ENCODE assay signal across 14 cellular contexts in the genomic region with DNA sequence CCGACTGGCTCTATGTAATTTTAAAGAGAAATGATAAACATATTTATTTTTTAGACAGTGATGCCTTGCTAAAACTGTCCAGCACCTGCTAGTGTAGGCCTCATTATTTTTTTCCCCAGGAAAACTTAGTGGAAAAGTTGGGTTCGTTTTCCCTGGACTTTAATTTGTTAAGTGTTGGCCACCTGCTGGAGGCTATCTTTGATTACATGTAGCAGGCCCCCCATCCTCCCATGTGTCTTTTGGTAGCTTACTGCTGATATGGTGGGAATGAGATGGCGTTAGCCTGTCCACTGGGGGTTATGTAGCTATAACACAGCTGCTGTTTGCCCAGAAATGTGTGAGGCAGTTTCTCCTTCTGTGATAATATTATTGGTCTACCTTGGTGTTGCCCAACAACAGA.
DNase-seq lines count a peak whose midpoint lies in the region; ATAC-seq and TF ChIP-seq lines count a peak whose summit lies in the region.
"Had no signal": no experiment of that assay in that cellular context is flagged by ENCODE, and none has a peak within 500 bp of the region (broad histone marks: within the 10 kb centered on the region; RNA-seq: fewer than 3 reads in every experiment).

No MANE protein-coding gene starts in this region.

- H3K4me3 ChIP-seq in HCT116 (replicated peaks in 1 of 2; ENCODE audit: low read depth in 1 of 2, low read length in 2 of 2) (no peak overlapping the region), heart left ventricle (no peak overlapping the region)

- H3K36me3 ChIP-seq in HCT116 (ENCODE audit: control insufficient read depth in 1 of 2, insufficient read depth in 2 of 2, low read length in 2 of 2) (no peaks in the 10 kb centered on the region), heart left ventricle (no peaks in the 10 kb centered on the region)
- H3K36me3 ChIP-seq: BE2C had no signal

- no peak overlapping the region for H3K9ac ChIP-seq in HCT116 (ENCODE audit: low read length)

- CTCF ChIA-PET in HCT116 (lab: Charles Lee) (interaction anchor here (0.7 to 1.4 kb wide), 2 partner anchors 17 to 138 kb away, joined by 3 to 9 read pairs; no protein-coding TSS in a partner anchor), WTC11 (lab: Charles Lee) (interaction anchor here (0.6 to 1.4 kb wide), 6 partner anchors 10 to 264 kb away, joined by 3 to 8 read pairs (median 4); no protein-coding TSS in a partner anchor)

- peak; percentile 18; the same call in 1 of the 2 replicates for TF ChIP-seq RAD21 in HCT116 (IDR thresholded peaks at IDR 0.05; ENCODE audit: low read depth)

- WGBS in heart left ventricle, 4 donors, result 43 to 68% (median 49%) methylated on average over 3 of the region's 3 CpGs

- ATAC-seq in HCT116, result peak; percentile 75
- peak; percentile 46; the same call in 1 of the 2 replicates for ATAC-seq in WTC11
- no peak for ATAC-seq in heart left ventricle
- no peak for ATAC-seq in left colon

- no peaks in the 10 kb centered on the region for H3K9me2 ChIP-seq in HCT116 (ENCODE audit: insufficient read depth)

- POLR2A ChIA-PET in HCT116 (lab: Charles Lee), result no interaction called here
- POLR2A ChIA-PET in WTC11 (lab: Charles Lee), result no interaction called here

- no peak overlapping the region for H3K4me3 Mint-ChIP-seq in WTC11

- intact Hi-C loops in HCT116 (cut with micrococcal nuclease), result no loop called here
- intact Hi-C loops in heart left ventricle (cut with DNase I), result loop anchor here in 1 of 10 donors (10.0 kb wide), 1 partner anchor 121 kb away; no protein-coding TSS in a partner anchor
- intact Hi-C loops in left colon (cut with DNase I, micrococcal nuclease), result no loop called here

- H4K20me1 ChIP-seq in HCT116 (ENCODE audit: insufficient read depth), result no peaks in the 10 kb centered on the region

- H3K27ac ChIP-seq in HCT116 (ENCODE audit: low read depth, low read length) (no peak overlapping the region), heart left ventricle (no peak overlapping the region)

- no peaks in the 10 kb centered on the region for H3K4me1 ChIP-seq in HCT116 (ENCODE audit: control insufficient read depth in 1 of 2, insufficient read depth in 2 of 2, low read length in 2 of 2)
- H3K4me1 ChIP-seq in heart left ventricle, result no peaks in the 10 kb centered on the region
- H3K4me1 ChIP-seq: BE2C had no signal

- DNase-seq in HCT116 (ENCODE audit: low read depth, low spot score) (no peak), WTC11 (ENCODE audit: low spot score) (no peak), iPS-NIHi11 (ENCODE audit: low spot score) (peak; percentile 20), heart left ventricle (no peak), left colon (no peak), inferior parietal cortex (ENCODE audit: extremely low spot score) (no peak), T1000 (lab: John Stamatoyannopoulos, UW) (no peak)
- DNase-seq: BE2C, DMS79 treated with DMSO at 0.1 percent for 48 hours, Karpas-422, NCI-H1417, NCI-H187 treated with DMSO at 0.1 percent for 48 hours, NCI-H69 had no signal

- TF ChIP-seq POLR2A in HCT116 (IDR thresholded peaks at IDR 0.05; ENCODE audit: borderline replicate concordance, extremely low read depth, insufficient read depth, insufficient read length) (no peak), heart left ventricle (IDR thresholded peaks at IDR 0.05) (no peak)

- H3K9me3 ChIP-seq in HCT116 (ENCODE audit: control insufficient read depth in 1 of 2, insufficient read depth in 1 of 2, low read depth in 1 of 2, low read length in 2 of 2), result no peaks in the 10 kb centered on the region
- no peaks in the 10 kb centered on the region for H3K9me3 ChIP-seq in heart left ventricle
- H3K9me3 ChIP-seq: BE2C had no signal

- H3K9me3 Mint-ChIP-seq in WTC11, result no peaks in the 10 kb centered on the region

- H3K27ac Mint-ChIP-seq in WTC11, result no peak overlapping the region

- H3K27me3 ChIP-seq in HCT116 (ENCODE audit: insufficient read depth, low read length), result peaks cover 70% of the 10 kb centered on the region
- peaks cover 0 to 12% (median 0%) of the 10 kb centered on the region in 9 donors for H3K27me3 ChIP-seq in heart left ventricle
- H3K27me3 ChIP-seq: BE2C had no signal

- H3K4me2 ChIP-seq in HCT116 (ENCODE audit: low read length), result no peak overlapping the region

- no peaks in the 10 kb centered on the region for H3K79me2 ChIP-seq in HCT116 (ENCODE audit: insufficient read depth, low read length)

- H3K4me1 Mint-ChIP-seq in WTC11, result peaks cover 16% of the 10 kb centered on the region

- H2AFZ ChIP-seq in HCT116 (ENCODE audit: low read depth, low read length, poor library complexity, severe bottlenecking), result no peak overlapping the region

- no TSS peak for BruUV-seq in HCT116 (replicated peaks; lab: Mats Ljungman, UMichigan)

- no peaks in the 10 kb centered on the region for H3K36me3 Mint-ChIP-seq in WTC11

- RAD21 ChIA-PET in HCT116 (lab: Charles Lee; ENCODE audit: low non-redundant PET in 1 of 2, low total read pairs in 2 of 2, uncharacterized antibody in 2 of 2, unreplicated experiment in 2 of 2), result no interaction called here

- no peaks in the 10 kb centered on the region for H3K27me3 Mint-ChIP-seq in WTC11 (ENCODE audit: low read depth)

- TF ChIP-seq CTCF in GM12872 (IDR thresholded peaks at IDR 0.05; ENCODE audit: insufficient read depth, low read depth, low read length) (peak; percentile 19; the same call in 1 of the 3 replicates), HCT116 (IDR thresholded peaks at IDR 0.05 in 2 of 3, conservative IDR thresholded peaks at IDR 0.05 in 1 of 3; ENCODE audit: borderline replicate concordance in 1 of 3, insufficient read depth in 1 of 3, low read depth in 2 of 3, low read length in 2 of 3) (peak in 2 of 3 experiments; percentile 43 to 49; a peak in 4 of 6 replicates), WTC11 (IDR thresholded peaks at IDR 0.05) (no peak), heart left ventricle (IDR thresholded peaks at IDR 0.05) (no peak)

TF ChIP-seq in HCT116, 20 proteins besides CTCF, POLR2A, EP300 and RAD21:
- no peak for TF ChIP-seq EZH2phosphoT487 (IDR thresholded peaks at IDR 0.05; ENCODE audit: borderline replicate concordance)
- TF ChIP-seq, protein P1, sequence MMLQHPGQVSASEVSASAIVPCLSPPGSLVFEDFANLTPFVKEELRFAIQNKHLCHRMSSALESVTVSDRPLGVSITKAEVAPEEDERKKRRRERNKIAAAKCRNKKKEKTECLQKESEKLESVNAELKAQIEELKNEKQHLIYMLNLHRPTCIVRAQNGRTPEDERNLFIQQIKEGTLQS (IDR thresholded peaks at IDR 0.05), result no peak
- TF ChIP-seq ELF1 (IDR thresholded peaks at IDR 0.05; ENCODE audit: borderline replicate concordance, low read depth), result no peak
- TF ChIP-seq, protein P2, sequence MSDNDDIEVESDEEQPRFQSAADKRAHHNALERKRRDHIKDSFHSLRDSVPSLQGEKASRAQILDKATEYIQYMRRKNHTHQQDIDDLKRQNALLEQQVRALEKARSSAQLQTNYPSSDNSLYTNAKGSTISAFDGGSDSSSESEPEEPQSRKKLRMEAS (IDR thresholded peaks at IDR 0.05), result no peak
- TF ChIP-seq SIN3A (IDR thresholded peaks at IDR 0.05; ENCODE audit: low read depth), result no peak
- TF ChIP-seq SRF (IDR thresholded peaks at IDR 0.05; ENCODE audit: low read depth), result no peak

TF ChIP-seq in WTC11, 78 proteins besides CTCF, POLR2A, EP300 and RAD21 (continues in another document):
- TF ChIP-seq FOXK1 (CRISPR knock-in tag; IDR thresholded peaks at IDR 0.05) (no peak), CREM (CRISPR knock-in tag; IDR thresholded peaks at IDR 0.05) (no peak), ZNF317 (CRISPR knock-in tag; IDR thresholded peaks at IDR 0.05; ENCODE audit: borderline replicate concordance, low read depth) (no peak), HMGA2 (CRISPR knock-in tag; IDR thresholded peaks at IDR 0.05) (no peak), NFYB (CRISPR knock-in tag; conservative IDR thresholded peaks at IDR 0.05; ENCODE audit: low read depth) (no peak), NR2C2 (CRISPR knock-in tag; IDR thresholded peaks at IDR 0.05) (no peak), GABPB1 (CRISPR knock-in tag; IDR thresholded peaks at IDR 0.05) (no peak), TEAD4 (CRISPR knock-in tag; IDR thresholded peaks at IDR 0.05) (no peak)
- TF ChIP-seq, protein P3, sequence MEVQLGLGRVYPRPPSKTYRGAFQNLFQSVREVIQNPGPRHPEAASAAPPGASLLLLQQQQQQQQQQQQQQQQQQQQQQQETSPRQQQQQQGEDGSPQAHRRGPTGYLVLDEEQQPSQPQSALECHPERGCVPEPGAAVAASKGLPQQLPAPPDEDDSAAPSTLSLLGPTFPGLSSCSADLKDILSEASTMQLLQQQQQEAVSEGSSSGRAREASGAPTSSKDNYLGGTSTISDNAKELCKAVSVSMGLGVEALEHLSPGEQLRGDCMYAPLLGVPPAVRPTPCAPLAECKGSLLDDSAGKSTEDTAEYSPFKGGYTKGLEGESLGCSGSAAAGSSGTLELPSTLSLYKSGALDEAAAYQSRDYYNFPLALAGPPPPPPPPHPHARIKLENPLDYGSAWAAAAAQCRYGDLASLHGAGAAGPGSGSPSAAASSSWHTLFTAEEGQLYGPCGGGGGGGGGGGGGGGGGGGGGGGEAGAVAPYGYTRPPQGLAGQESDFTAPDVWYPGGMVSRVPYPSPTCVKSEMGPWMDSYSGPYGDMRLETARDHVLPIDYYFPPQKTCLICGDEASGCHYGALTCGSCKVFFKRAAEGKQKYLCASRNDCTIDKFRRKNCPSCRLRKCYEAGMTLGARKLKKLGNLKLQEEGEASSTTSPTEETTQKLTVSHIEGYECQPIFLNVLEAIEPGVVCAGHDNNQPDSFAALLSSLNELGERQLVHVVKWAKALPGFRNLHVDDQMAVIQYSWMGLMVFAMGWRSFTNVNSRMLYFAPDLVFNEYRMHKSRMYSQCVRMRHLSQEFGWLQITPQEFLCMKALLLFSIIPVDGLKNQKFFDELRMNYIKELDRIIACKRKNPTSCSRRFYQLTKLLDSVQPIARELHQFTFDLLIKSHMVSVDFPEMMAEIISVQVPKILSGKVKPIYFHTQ (CRISPR knock-in tag; IDR thresholded peaks at IDR 0.05), result no peak
- TF ChIP-seq, protein P4, sequence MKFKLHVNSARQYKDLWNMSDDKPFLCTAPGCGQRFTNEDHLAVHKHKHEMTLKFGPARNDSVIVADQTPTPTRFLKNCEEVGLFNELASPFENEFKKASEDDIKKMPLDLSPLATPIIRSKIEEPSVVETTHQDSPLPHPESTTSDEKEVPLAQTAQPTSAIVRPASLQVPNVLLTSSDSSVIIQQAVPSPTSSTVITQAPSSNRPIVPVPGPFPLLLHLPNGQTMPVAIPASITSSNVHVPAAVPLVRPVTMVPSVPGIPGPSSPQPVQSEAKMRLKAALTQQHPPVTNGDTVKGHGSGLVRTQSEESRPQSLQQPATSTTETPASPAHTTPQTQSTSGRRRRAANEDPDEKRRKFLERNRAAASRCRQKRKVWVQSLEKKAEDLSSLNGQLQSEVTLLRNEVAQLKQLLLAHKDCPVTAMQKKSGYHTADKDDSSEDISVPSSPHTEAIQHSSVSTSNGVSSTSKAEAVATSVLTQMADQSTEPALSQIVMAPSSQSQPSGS (CRISPR knock-in tag; IDR thresholded peaks at IDR 0.05; ENCODE audit: borderline replicate concordance, low read depth), result no peak

Comparison
In these comparisons a context has a peak if more than half of its experiments do, and no peak if none do; other contexts are left out.
1. CTCF ChIP-seq: peak in GM12872 (single experiment) and HCT116 (2 of 3); none in WTC11 (single experiment) and heart left ventricle (0 of 12).
2. ATAC-seq: peak in HCT116 (single experiment) and WTC11 (single experiment); none in heart left ventricle (0 of 4) and left colon (single experiment).